In the genomic region with DNA sequence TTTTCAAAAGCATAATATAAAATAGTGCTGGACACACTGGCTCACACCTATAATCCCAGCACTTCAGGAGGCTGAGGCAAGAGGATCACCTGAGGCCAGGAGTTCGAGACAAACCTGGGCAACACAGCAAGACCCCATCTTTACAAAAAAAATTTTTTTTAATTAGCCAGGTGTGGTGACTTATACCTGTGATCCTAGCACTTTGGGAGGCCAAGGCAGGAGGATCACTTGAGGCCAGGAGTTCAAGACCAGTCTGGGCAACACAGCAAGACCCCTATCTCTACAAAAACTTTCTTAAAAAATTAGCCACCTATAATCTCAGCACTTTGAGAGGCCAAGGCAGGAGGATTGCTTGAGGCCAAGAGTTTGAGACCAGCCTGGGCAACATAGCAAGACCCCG, we compare ENCODE assay signal across 9 cellular contexts. TPM values are rescaled to one million over a fixed set of nuclear protein-coding genes. Genes with fewer than 3 reads are reported as not detected.
"Had no signal": no experiment of that assay in that cellular context is flagged by ENCODE, and none has a peak within 500 bp of the region (broad histone marks: within the 10 kb centered on the region; RNA-seq: fewer than 3 reads in every experiment).

No MANE protein-coding gene starts in this region.

RNA-seq across cellular contexts. Expression of a gene that starts 27.3 kb away (rescaled TPM):
- total RNA-seq: activated CD4-positive, alpha-beta memory T cell treated with anti-CD3 and anti-CD28 coated beads for 36 hours; activated CD4-positive, alpha-beta memory T cell treated with anti-CD3 and anti-CD28 coated beads, Interleukin-2, amount 10 ng/mL, durations not matched to agents 7 days and 5 days; activated CD4-positive, alpha-beta T cell treated with anti-CD3 and anti-CD28 coated beads, Interleukin-2, amount 10 ng/mL, durations not matched to agents 24 days and 14 days; activated CD4-positive, alpha-beta T cell treated with anti-CD3 and anti-CD28 coated beads, Interleukin-2, amount 10 ng/mL, durations not matched to agents 7 days and 5 days; activated CD8-positive, alpha-beta memory T cell treated with anti-CD3 and anti-CD28 coated beads for 36 hours; activated CD8-positive, alpha-beta memory T cell treated with anti-CD3 and anti-CD28 coated beads, Interleukin-2, amount 10 ng/mL, durations not matched to agents 7 days and 5 days; activated CD8-positive, alpha-beta T cell treated with anti-CD3 and anti-CD28 coated beads, Interleukin-2, amount 10 ng/mL, durations not matched to agents 7 days and 5 days; T-helper 1 cell treated with Interleukin-12 subunit alpha and Interleukin-12 subunit beta and Interleukin-4 antibody, amounts not matched to agents 30 ng/mL and 1 ng/mL, for 36 hours; T-helper 2 cell treated with Interferon-gamma antibody and Interleukin-4, amounts not matched to agents 100 ng/mL and 5 ng/mL, for 36 hours had no signal
